Comparison of ENCODE assay signal across 10 cellular contexts in the genomic region with DNA sequence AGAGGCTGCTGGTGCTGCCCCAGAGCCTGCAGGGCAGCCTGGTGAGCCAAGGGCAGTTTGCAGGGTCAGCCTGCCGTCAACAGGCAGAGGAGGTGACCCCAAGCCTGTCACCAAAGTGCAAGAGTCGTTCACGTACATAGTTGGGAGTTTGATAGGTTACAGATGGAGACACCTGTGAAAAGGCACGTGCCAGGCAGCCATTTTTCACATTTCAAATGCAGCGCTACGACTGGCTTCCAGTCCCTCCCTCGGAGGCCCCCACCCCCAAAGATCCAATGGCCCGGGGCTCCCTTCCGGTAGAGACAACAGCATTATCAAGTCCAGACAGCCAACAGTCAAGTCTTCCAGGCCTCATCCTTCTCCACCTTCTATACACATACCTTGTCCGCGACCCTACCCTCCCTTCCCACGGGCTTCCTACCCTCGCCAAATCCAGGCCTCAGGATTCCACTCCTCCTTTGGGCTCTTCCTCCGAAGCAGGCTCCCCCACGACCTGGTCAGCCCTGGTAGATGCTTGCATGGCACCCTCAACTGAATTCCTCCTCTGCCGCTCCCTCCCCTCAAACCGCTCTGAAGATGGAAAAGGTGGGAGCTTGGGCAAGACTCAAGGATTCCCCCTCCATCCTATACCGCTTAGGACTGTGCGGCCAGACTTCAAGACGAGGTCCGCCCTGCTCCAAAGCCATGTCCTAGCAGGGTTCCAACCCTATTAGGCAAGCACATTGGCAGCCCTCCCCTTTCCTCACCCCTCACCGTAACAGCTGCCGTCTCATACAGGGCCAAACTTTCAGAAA. TPM values are rescaled to one million over a fixed set of nuclear protein-coding genes. Genes with fewer than 3 reads are reported as not detected.
A peak's percentile ranks its signal among the peaks of the same experiment; 100 is the strongest.
DNase-seq lines count a peak whose midpoint lies in the region; ATAC-seq, FAIRE-seq and TF ChIP-seq lines count a peak whose summit lies in the region.
"Had no signal": no experiment of that assay in that cellular context is flagged by ENCODE, and none has a peak within 500 bp of the region (broad histone marks: within the 10 kb centered on the region; RNA-seq: fewer than 3 reads in every experiment).

No MANE protein-coding gene starts in this region.

- CTCF ChIA-PET in activated CD4-positive, alpha-beta T cell treated with anti-CD3 and anti-CD28 coated beads, Interleukin-2, amount 10 ng/mL, durations not matched to agents 7 days and 5 days (lab: Charles Lee), result interaction anchor here (1.0 kb wide), 1 partner anchor 13 kb away, joined by 3 read pairs; the partner anchor contains the start of gene HNRNPH1
- CTCF ChIA-PET in activated CD4-positive, alpha-beta memory T cell treated with anti-CD3 and anti-CD28 coated beads for 36 hours (lab: Charles Lee), result no interaction called here

- H3K4me1 Mint-ChIP-seq in activated CD4-positive, alpha-beta T cell treated with anti-CD3 and anti-CD28 coated beads, Interleukin-2, amount 10 ng/mL, durations not matched to agents 7 days and 5 days, result peaks cover 69% of the 10 kb centered on the region
- H3K4me1 Mint-ChIP-seq in activated CD4-positive, alpha-beta memory T cell treated with anti-CD3 and anti-CD28 coated beads for 36 hours (ENCODE audit: low read depth), result peaks cover 40% of the 10 kb centered on the region
- H3K4me1 Mint-ChIP-seq in immature natural killer cell, result peaks cover 25 to 42% of the 10 kb centered on the region in 2 donors

- H3K9me3 Mint-ChIP-seq in activated CD4-positive, alpha-beta T cell treated with anti-CD3 and anti-CD28 coated beads, Interleukin-2, amount 10 ng/mL, durations not matched to agents 7 days and 5 days, result no peaks in the 10 kb centered on the region
- H3K9me3 Mint-ChIP-seq in activated CD4-positive, alpha-beta memory T cell treated with anti-CD3 and anti-CD28 coated beads for 36 hours, result no peaks in the 10 kb centered on the region
- H3K9me3 Mint-ChIP-seq in immature natural killer cell, result no peaks in the 10 kb centered on the region

- H3K27ac Mint-ChIP-seq in activated CD4-positive, alpha-beta T cell treated with anti-CD3 and anti-CD28 coated beads, Interleukin-2, amount 10 ng/mL, durations not matched to agents 7 days and 5 days, result peak overlapping the region; percentile 20
- peak overlapping the region; percentile 67 for H3K27ac Mint-ChIP-seq in activated CD4-positive, alpha-beta memory T cell treated with anti-CD3 and anti-CD28 coated beads for 36 hours
- peak overlapping the region in 4 of 6 donors; percentile 16 to 70 (median 47) for H3K27ac Mint-ChIP-seq in immature natural killer cell

- TF ChIP-seq POLR2A in suprapubic skin (IDR thresholded peaks at IDR 0.05), result no peak

- peaks cover 69% of the 10 kb centered on the region for H3K36me3 Mint-ChIP-seq in activated CD4-positive, alpha-beta T cell treated with anti-CD3 and anti-CD28 coated beads, Interleukin-2, amount 10 ng/mL, durations not matched to agents 7 days and 5 days (ENCODE audit: low read depth)
- H3K36me3 Mint-ChIP-seq in activated CD4-positive, alpha-beta memory T cell treated with anti-CD3 and anti-CD28 coated beads for 36 hours, result peaks cover 53% of the 10 kb centered on the region
- H3K36me3 Mint-ChIP-seq in immature natural killer cell, result peaks cover 20 to 58% (median 41%) of the 10 kb centered on the region in 3 donors

- H3K27me3 Mint-ChIP-seq in activated CD4-positive, alpha-beta T cell treated with anti-CD3 and anti-CD28 coated beads, Interleukin-2, amount 10 ng/mL, durations not matched to agents 7 days and 5 days, result no peaks in the 10 kb centered on the region
- no peaks in the 10 kb centered on the region for H3K27me3 Mint-ChIP-seq in activated CD4-positive, alpha-beta memory T cell treated with anti-CD3 and anti-CD28 coated beads for 36 hours
- H3K27me3 Mint-ChIP-seq in immature natural killer cell (ENCODE audit: low read depth in 3 of 3), result peaks cover 12 to 36% (median 24%) of the 10 kb centered on the region in 3 donors

- H3K27me3 ChIP-seq in suprapubic skin, result no peaks in the 10 kb centered on the region

- DNase-seq in activated CD4-positive, alpha-beta T cell treated with anti-CD3 and anti-CD28 coated beads, Interleukin-2, amount 10 ng/mL, durations not matched to agents 7 days and 5 days, result no peak
- DNase-seq in activated CD4-positive, alpha-beta T cell treated with anti-CD3 and anti-CD28 coated beads, Interleukin-2, amount 50 U/mL, for 1 hour, result no peak
- no peak for DNase-seq in activated CD4-positive, alpha-beta memory T cell treated with anti-CD3 and anti-CD28 coated beads for 36 hours
- no peak for DNase-seq in immature natural killer cell
- peak; percentile 62 to 74 for DNase-seq in suprapubic skin (ENCODE audit: low spot score in 2 of 2)
- no peak for DNase-seq in NCI-H2107 treated with DMSO at 0.1 percent for 48 hours (lab: John Stamatoyannopoulos, UW; ENCODE audit: unreplicated experiment)
- no peak for DNase-seq in RCC 7860 (ENCODE audit: low spot score)
- DNase-seq: GM23248, NCI-H2081 had no signal

- no peak for FAIRE-seq in RCC 7860 (lab: Jason Lieb, UNC)

- 69% methylated on average over 20 of the region's 23 CpGs for WGBS in suprapubic skin

- POLR2A ChIA-PET in activated CD4-positive, alpha-beta T cell treated with anti-CD3 and anti-CD28 coated beads, Interleukin-2, amount 10 ng/mL, durations not matched to agents 7 days and 5 days (lab: Charles Lee), result no interaction called here
- POLR2A ChIA-PET in activated CD4-positive, alpha-beta memory T cell treated with anti-CD3 and anti-CD28 coated beads for 36 hours (lab: Charles Lee), result interaction anchor here (9.4 kb wide), 1 partner anchor 12 kb away, joined by 105 read pairs; the partner anchor contains the start of gene HNRNPH1

- H3K36me3 ChIP-seq in suprapubic skin, result peaks cover 84% of the 10 kb centered on the region

- intact Hi-C loops in activated CD4-positive, alpha-beta memory T cell treated with anti-CD3 and anti-CD28 coated beads for 36 hours (cut with micrococcal nuclease), result no loop called here

- no peak for TF ChIP-seq EP300 in suprapubic skin (IDR thresholded peaks at IDR 0.05)

- peaks cover 38% of the 10 kb centered on the region for H3K4me1 ChIP-seq in suprapubic skin

- ATAC-seq in HG03439 (IDR thresholded peaks at IDR 0.05; ENCODE audit: unreplicated experiment), result no peak

- H3K27ac ChIP-seq in suprapubic skin, result no peak overlapping the region
- H3K27ac ChIP-seq: GM23248 had no signal

- TF ChIP-seq CTCF in suprapubic skin (IDR thresholded peaks at IDR 0.05), result no peak

- no peak overlapping the region for H3K4me3 Mint-ChIP-seq in activated CD4-positive, alpha-beta T cell treated with anti-CD3 and anti-CD28 coated beads, Interleukin-2, amount 10 ng/mL, durations not matched to agents 7 days and 5 days
- no peak overlapping the region for H3K4me3 Mint-ChIP-seq in activated CD4-positive, alpha-beta memory T cell treated with anti-CD3 and anti-CD28 coated beads for 36 hours
- H3K4me3 Mint-ChIP-seq in immature natural killer cell, result no peak overlapping the region

- no peaks in the 10 kb centered on the region for H3K9me3 ChIP-seq in suprapubic skin

- H3K4me3 ChIP-seq in suprapubic skin, result no peak overlapping the region
- H3K4me3 ChIP-seq: GM23248 had no signal

RNA-seq across cellular contexts. Expression of gene HNRNPH1, which starts 13.2 kb away (rescaled TPM):
- 100 to 1,000 TPM; 895 to 954 TPM for total RNA-seq in activated CD4-positive, alpha-beta T cell treated with anti-CD3 and anti-CD28 coated beads, Interleukin-2, amount 10 ng/mL, durations not matched to agents 7 days and 5 days
- total RNA-seq in activated CD4-positive, alpha-beta memory T cell treated with anti-CD3 and anti-CD28 coated beads for 36 hours, result 100 to 1,000 TPM; 604 to 611 TPM
- polyA plus RNA-seq in immature natural killer cell, result 100 to 1,000 TPM in 1 of 3 donors, 10 to 100 TPM in 2; 45.7 to 110 (median 73.3) TPM
- 100 to 1,000 TPM; 260 to 868 (median 295) TPM for total RNA-seq in suprapubic skin

RNA-seq across cellular contexts. Expression of gene RUFY1, which starts 60.0 kb away (rescaled TPM):
- 10 to 100 TPM; 50.5 to 53.4 TPM for total RNA-seq in activated CD4-positive, alpha-beta T cell treated with anti-CD3 and anti-CD28 coated beads, Interleukin-2, amount 10 ng/mL, durations not matched to agents 7 days and 5 days
- total RNA-seq in activated CD4-positive, alpha-beta memory T cell treated with anti-CD3 and anti-CD28 coated beads for 36 hours, result 10 to 100 TPM; 30.3 to 34.0 TPM
- 10 to 100 TPM; 20.0 to 37.4 (median 25.9) TPM for polyA plus RNA-seq in immature natural killer cell
- 10 to 100 TPM; 37.8 to 61.3 (median 55.0) TPM for total RNA-seq in suprapubic skin

Comparison
In these comparisons a context has a peak if more than half of its experiments do, and no peak if none do; other contexts are left out.
1. DNase-seq: peak in suprapubic skin (2 of 2); none in activated CD4-positive, alpha-beta T cell treated with anti-CD3 and anti-CD28 coated beads, Interleukin-2, amount 10 ng/mL, durations not matched to agents 7 days and 5 days (single experiment), activated CD4-positive, alpha-beta T cell treated with anti-CD3 and anti-CD28 coated beads, Interleukin-2, amount 50 U/mL, for 1 hour (single experiment), activated CD4-positive, alpha-beta memory T cell treated with anti-CD3 and anti-CD28 coated beads for 36 hours (single experiment), immature natural killer cell (0 of 3), NCI-H2107 treated with DMSO at 0.1 percent for 48 hours (single experiment) and RCC 7860 (single experiment).
2. Peak in every context shown above with its lines, with median percentiles within 50 percentile points of each other: H3K27ac Mint-ChIP-seq.